Comparison of ENCODE assay signal across 8 cellular contexts in genomic region chr14:30227871-30228270, GRCh38.
DNase-seq lines count a peak whose midpoint lies in the region; ATAC-seq and TF ChIP-seq lines count a peak whose summit lies in the region.

No MANE protein-coding gene starts in this region.

- TF ChIP-seq CTCF in fibroblast of pulmonary artery (IDR thresholded peaks at IDR 0.05; ENCODE audit: low read length, missing control alignments), result no peak

- ATAC-seq in GM21528 (IDR thresholded peaks at IDR 0.05; ENCODE audit: low FRiP score, unreplicated experiment), result no peak

- H3K4me3 ChIP-seq in fibroblast of pulmonary artery (replicated peaks; ENCODE audit: low read depth, low read length), result no peak overlapping the region

- in situ Hi-C loops in SK-MEL-5 (cut with HindIII; ENCODE audit: low pct_unique_long_range_greater_than_20kb, low sequenced_read_pairs), result no loop called here

- DNase-seq in Daoy (ENCODE audit: low read depth) (peak; percentile 77), SK-MEL-5 (ENCODE audit: low read depth, low spot score) (peak; percentile 14), fibroblast of pulmonary artery (ENCODE audit: low read depth) (peak; percentile 62), renal cortical epithelial cell (ENCODE audit: low read depth) (peak; percentile 80), NCI-H774 (lab: John Stamatoyannopoulos, UW) (no peak), D341Med (ENCODE audit: low spot score) (no peak)
- no peak for DNase-seq in stimulated activated CD4-positive, alpha-beta T cell treated with anti-CD3 and anti-CD28 coated beads, Interleukin-2, amount 100 ng/mL, for 48 hours

Comparison
In these comparisons a context has a peak if more than half of its experiments do, and no peak if none do; other contexts are left out.
1. DNase-seq: peak in Daoy (single experiment), SK-MEL-5 (single experiment), fibroblast of pulmonary artery (single experiment) and renal cortical epithelial cell (single experiment); none in NCI-H774 (single experiment), stimulated activated CD4-positive, alpha-beta T cell treated with anti-CD3 and anti-CD28 coated beads, Interleukin-2, amount 100 ng/mL, for 48 hours (0 of 2) and D341Med (single experiment).